ENCODE assay signal across 8 cellular contexts in the genomic region with DNA sequence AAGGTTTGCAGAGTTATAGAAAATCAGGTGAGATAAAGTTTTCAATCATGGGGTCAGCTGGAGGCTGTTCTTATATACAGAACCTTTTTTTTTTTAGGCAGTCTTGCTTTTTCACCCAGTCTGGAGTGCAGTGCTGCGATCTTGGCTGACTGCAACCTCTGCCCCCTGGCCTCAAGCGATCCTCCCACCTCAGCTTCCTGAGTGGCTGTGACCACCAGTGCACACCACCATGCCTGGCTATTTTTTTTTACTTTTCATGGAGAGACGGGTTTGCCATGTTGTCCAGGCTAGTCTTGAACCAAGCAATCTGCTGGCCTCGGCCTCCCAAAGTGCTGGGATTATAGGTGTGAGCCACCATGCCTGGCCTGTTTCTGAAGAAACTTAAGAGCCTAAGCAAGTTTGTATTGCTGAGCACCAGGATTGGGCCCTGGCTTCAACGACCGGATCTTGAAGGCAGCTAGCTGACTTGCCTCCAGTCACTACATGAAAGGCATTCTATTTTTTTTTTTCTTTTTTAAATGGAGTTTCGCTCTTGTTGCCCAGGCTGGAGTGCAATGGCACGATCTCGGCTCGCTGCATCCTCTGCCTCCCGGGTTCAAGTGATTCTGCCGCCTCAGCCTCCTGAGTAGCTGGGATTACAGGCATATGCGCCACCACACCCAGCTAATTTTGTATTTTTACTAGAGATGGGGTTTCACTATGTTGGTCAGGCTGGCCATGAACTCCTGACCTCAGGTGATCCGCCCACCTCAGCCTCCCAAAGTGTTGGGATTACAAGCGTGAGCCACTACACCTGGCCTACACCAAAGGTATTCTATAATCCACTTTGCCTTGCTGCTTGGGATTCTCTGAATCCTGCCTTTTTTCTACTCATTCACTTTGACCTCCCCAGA. TPM values are rescaled to one million over a fixed set of nuclear protein-coding genes. Genes with fewer than 3 reads are reported as not detected.
DNase-seq lines count a peak whose midpoint lies in the region; ATAC-seq and TF ChIP-seq lines count a peak whose summit lies in the region.

No MANE protein-coding gene starts in this region.

- peaks cover 20% of the 10 kb centered on the region for H3K4me1 ChIP-seq in mucosa of descending colon (ENCODE audit: low read depth)

- TF ChIP-seq CTCF in NB4 (IDR thresholded peaks at IDR 0.05; ENCODE audit: low read depth, low read length) (no peak), mucosa of descending colon (IDR thresholded peaks at IDR 0.05) (no peak)

- no peaks in the 10 kb centered on the region for H3K9me3 ChIP-seq in mucosa of descending colon

- peak; percentile 62 for DNase-seq in NB4 (ENCODE audit: low read depth)
- DNase-seq in mucosa of descending colon = no peak
- DNase-seq in NCI-H446 treated with DMSO at 0.1 percent for 48 hours (lab: John Stamatoyannopoulos, UW) = no peak
- no peak for DNase-seq in SK-N-DZ (ENCODE audit: low spot score)
- DNase-seq in HK-2 (ENCODE audit: unreplicated experiment) = no peak

- H3K36me3 ChIP-seq in mucosa of descending colon (ENCODE audit: low read depth) = peaks cover 7% of the 10 kb centered on the region

- no peak overlapping the region for H3K4me3 ChIP-seq in NB4 (ENCODE audit: low read depth, low read length)
- H3K4me3 ChIP-seq in mucosa of descending colon = no peak overlapping the region

- TF ChIP-seq POLR2A in NB4 (IDR thresholded peaks at IDR 0.05; ENCODE audit: extremely low read depth, insufficient read length) = no peak

- ATAC-seq in GM18861 (IDR thresholded peaks at IDR 0.05; ENCODE audit: unreplicated experiment) (peak; percentile 15), GM21737 (IDR thresholded peaks at IDR 0.05; ENCODE audit: unreplicated experiment) (peak; percentile 22), mucosa of descending colon (peak; percentile 42), GM18868 (IDR thresholded peaks at IDR 0.05; ENCODE audit: unreplicated experiment) (no peak)

- intact Hi-C loops in mucosa of descending colon (cut with DNase I, micrococcal nuclease) = no loop called here

RNA-seq across cellular contexts. Expression of gene XBP1, which starts 7.6 kb away (rescaled TPM):
- total RNA-seq in mucosa of descending colon = 100 to 1,000 TPM; 116 to 238 (median 132) TPM
- polyA plus RNA-seq in SK-N-DZ (2014; cell fraction: cytosol; rRNA removed) = 63.4 and 80.6 TPM in 2 replicates
- polyA plus RNA-seq in SK-N-DZ (2014; cell fraction: nucleus; rRNA removed) = 44.1 and 51.4 TPM in 2 replicates

RNA-seq across cellular contexts. Expression of gene CCDC117, which starts 20.2 kb away (rescaled TPM):
- total RNA-seq in mucosa of descending colon = 10 to 100 TPM; 14.4 to 26.6 (median 17.1) TPM
- polyA plus RNA-seq in SK-N-DZ (2014; cell fraction: cytosol; rRNA removed) = 35.6 and 37.4 TPM in 2 replicates
- polyA plus RNA-seq in SK-N-DZ (2014; cell fraction: nucleus; rRNA removed) = 13.6 and 15.0 TPM in 2 replicates

RNA-seq across cellular contexts. Expression of gene HSCB, which starts 50.9 kb away (rescaled TPM):
- total RNA-seq in mucosa of descending colon = 10 to 100 TPM; 11.6 to 15.5 (median 13.4) TPM
- 27.2 and 30.9 TPM in 2 replicates for polyA plus RNA-seq in SK-N-DZ (2014; cell fraction: cytosol; rRNA removed)
- polyA plus RNA-seq in SK-N-DZ (2014; cell fraction: nucleus; rRNA removed) = 11.2 and 12.4 TPM in 2 replicates

RNA-seq across cellular contexts. Expression of gene CHEK2, which starts 51.1 kb away (rescaled TPM):
- total RNA-seq in mucosa of descending colon = 10 to 100 TPM; 15.8 to 21.1 (median 19.5) TPM
- polyA plus RNA-seq in SK-N-DZ (2014; cell fraction: cytosol; rRNA removed) = 85.2 and 87.8 TPM in 2 replicates
- polyA plus RNA-seq in SK-N-DZ (2014; cell fraction: nucleus; rRNA removed) = 69.5 and 84.6 TPM in 2 replicates
